21 cellular contexts compared by ENCODE assay signal in the genomic region with DNA sequence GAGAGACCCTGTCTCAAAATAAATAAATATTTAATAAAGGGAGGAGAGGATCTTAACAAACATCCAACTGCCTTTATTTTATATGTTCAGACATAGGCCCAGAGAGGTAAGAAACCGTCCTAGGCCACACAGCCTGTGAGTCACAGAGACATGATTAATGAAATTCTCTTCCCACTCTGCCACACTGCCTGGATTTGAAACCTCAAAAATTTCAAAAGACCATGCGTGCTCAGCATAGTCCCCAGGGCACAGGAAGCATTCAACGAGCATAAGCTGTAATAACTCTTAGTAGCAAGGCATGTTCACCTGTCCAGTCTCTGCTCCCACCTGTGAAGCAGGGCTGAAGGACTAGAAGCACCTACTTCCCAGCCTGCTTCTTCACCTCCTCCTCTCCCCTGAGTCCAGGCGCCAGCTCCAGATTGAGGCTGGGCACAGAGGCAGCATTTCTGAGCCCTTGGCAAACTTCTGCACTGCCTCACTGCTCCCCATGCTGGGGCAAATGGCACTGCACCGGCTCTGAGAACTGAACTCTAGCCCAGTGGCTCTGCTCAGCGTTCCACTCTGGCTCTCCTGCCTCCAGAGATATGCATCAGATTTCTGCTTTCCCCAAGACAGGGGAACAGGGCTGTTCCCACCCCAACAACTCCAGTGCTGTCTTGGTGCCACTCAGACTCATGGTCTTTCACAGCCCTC. TPM values are rescaled to one million over a fixed set of nuclear protein-coding genes. Genes with fewer than 3 reads are reported as not detected.
DNase-seq lines count a peak whose midpoint lies in the region; ATAC-seq and TF ChIP-seq lines count a peak whose summit lies in the region.
"Had no signal": no experiment of that assay in that cellular context is flagged by ENCODE, and none has a peak within 500 bp of the region (broad histone marks: within the 10 kb centered on the region; RNA-seq: fewer than 3 reads in every experiment).

No MANE protein-coding gene starts in this region.

- TF ChIP-seq CTCF in smooth muscle cell (IDR thresholded peaks at IDR 0.05; ENCODE audit: borderline replicate concordance, insufficient read depth, poor library complexity, severe bottlenecking), result no peak
- no peak for TF ChIP-seq CTCF in prostate gland (IDR thresholded peaks at IDR 0.05)

- peak overlapping the region; percentile 53 for H3K4me2 ChIP-seq in smooth muscle cell
- H3K4me2 ChIP-seq: SK-N-SH had no signal

- H3K4me3 ChIP-seq in smooth muscle cell, result no peak overlapping the region
- H3K4me3 ChIP-seq in prostate gland, result peak overlapping the region in 1 of 2 donors; percentile 7
- H3K4me3 ChIP-seq: adrenal gland, HAP-1, thoracic aorta had no signal

- no peak overlapping the region for H3K9ac ChIP-seq in smooth muscle cell (ENCODE audit: low read depth)
- H3K9ac ChIP-seq: SK-N-SH had no signal

- no peak overlapping the region for H3K27ac ChIP-seq in smooth muscle cell (ENCODE audit: low read depth)
- H3K27ac ChIP-seq in prostate gland, result no peak overlapping the region
- H3K27ac ChIP-seq: adrenal gland, thoracic aorta had no signal

- no peak for TF ChIP-seq POLR2A in prostate gland (IDR thresholded peaks at IDR 0.05)

- intact Hi-C loops in prostate gland (cut with DNase I), result no loop called here

- no peaks in the 10 kb centered on the region for H3K79me2 ChIP-seq in smooth muscle cell (ENCODE audit: low read depth)

- ATAC-seq in HG02870 (IDR thresholded peaks at IDR 0.05; ENCODE audit: unreplicated experiment) (no peak), GM21381 (IDR thresholded peaks at IDR 0.05; ENCODE audit: unreplicated experiment) (no peak)
- ATAC-seq: right cardiac atrium had no signal

- H3K27me3 ChIP-seq in smooth muscle cell (ENCODE audit: low read depth), result peaks cover 47% of the 10 kb centered on the region
- no peaks in the 10 kb centered on the region for H3K27me3 ChIP-seq in prostate gland (replicated peaks; ENCODE audit: insufficient read depth)
- H3K27me3 ChIP-seq: adrenal gland had no signal

- 57% methylated on average over 6 of the region's 6 CpGs for WGBS in smooth muscle cell (ENCODE audit: low lambda C conversion rate)
- 53% methylated on average over 6 of the region's 6 CpGs for whole genome bisulfite sequencing in prostate gland

- no peaks in the 10 kb centered on the region for H3F3A ChIP-seq in smooth muscle cell (ENCODE audit: low read depth)

- DNase-seq in M059J (ENCODE audit: low read depth) (peak; percentile 24), amniotic epithelial cell (ENCODE audit: low read depth) (peak; percentile 21), glomerular visceral epithelial cell (ENCODE audit: extremely low spot score) (peak; percentile 30), smooth muscle cell (lab: John Stamatoyannopoulos, UW; ENCODE audit: unreplicated experiment) (no peak), prostate gland (ENCODE audit: low spot score) (no peak)
- DNase-seq: activated T-cell treated with anti-CD3 and anti-CD28 coated beads, Interleukin-2, amount 50 U/mL, for 4 hours; adrenal gland; central memory CD4-positive, alpha-beta T cell; NCI-H187; OCI-M1; right cardiac atrium; SK-N-SH; stimulated activated CD4-positive, alpha-beta T cell treated with anti-CD3 and anti-CD28 coated beads, Interleukin-1b, Interleukin-23, amount 100 ng/mL, for 48 hours had no signal

- peaks cover 12% of the 10 kb centered on the region for H3K4me1 ChIP-seq in smooth muscle cell (ENCODE audit: low read depth)
- no peaks in the 10 kb centered on the region for H3K4me1 ChIP-seq in prostate gland (replicated peaks)
- H3K4me1 ChIP-seq: adrenal gland, HAP-1 had no signal

- no peaks in the 10 kb centered on the region for H4K20me1 ChIP-seq in smooth muscle cell (ENCODE audit: low read depth)

- H3K36me3 ChIP-seq in smooth muscle cell (ENCODE audit: low read depth), result no peaks in the 10 kb centered on the region
- H3K36me3 ChIP-seq in prostate gland, result no peaks in the 10 kb centered on the region
- H3K36me3 ChIP-seq: adrenal gland, HAP-1, thoracic aorta had no signal

- no peak overlapping the region for H2AFZ ChIP-seq in smooth muscle cell (ENCODE audit: low read depth)

- no peaks in the 10 kb centered on the region for H3K9me3 ChIP-seq in smooth muscle cell (replicated peaks; ENCODE audit: low read depth)
- no peaks in the 10 kb centered on the region for H3K9me3 ChIP-seq in prostate gland
- H3K9me3 ChIP-seq: adrenal gland, HAP-1, SK-N-SH, thoracic aorta had no signal

RNA-seq across cellular contexts. Expression of gene FAT2, which starts 1.1 kb away (rescaled TPM):
- 0.05 and 0.17 TPM in 2 replicates for total RNA-seq in M059J (2014; rRNA removed; shearing (Covaris generic))
- total RNA-seq in smooth muscle cell (7.0 and 10.1 TPM in 2 replicates), prostate gland (10 to 100 TPM in 1 of 2 donors, 1 to 10 TPM in 1; 5.6 to 22.5 TPM)
- 0.65 and 3.8 TPM in 2 replicates for polyA plus RNA-seq in smooth muscle cell
- total RNA-seq: activated T-cell treated with anti-CD3 and anti-CD28 coated beads, Interleukin-2, amount 50 U/mL, for 4 hours; HT-29; NCI-H460; neural crest cell had no signal
- polyA plus RNA-seq: BJ, SK-N-SH had no signal

Comparison
In these comparisons a context has a peak if more than half of its experiments do, and no peak if none do; other contexts are left out.
1. DNase-seq: peak in M059J (single experiment), amniotic epithelial cell (single experiment) and glomerular visceral epithelial cell (single experiment); none in smooth muscle cell (single experiment) and prostate gland (single experiment).